14 cellular contexts compared by ENCODE assay signal in genomic region chr14:73763396-73763795, GRCh38. TPM values are rescaled to one million over a fixed set of nuclear protein-coding genes. Genes with fewer than 3 reads are reported as not detected.
A peak's percentile ranks its signal among the peaks of the same experiment; 100 is the strongest.
DNase-seq lines count a peak whose midpoint lies in the region; ATAC-seq, FAIRE-seq and TF ChIP-seq lines count a peak whose summit lies in the region.
"Had no signal": no experiment of that assay in that cellular context is flagged by ENCODE, and none has a peak within 500 bp of the region (broad histone marks: within the 10 kb centered on the region; RNA-seq: fewer than 3 reads in every experiment).

No MANE protein-coding gene starts in this region.

- TF ChIP-seq POLR2A in HepG2 (IDR thresholded peaks at IDR 0.05; ENCODE audit: insufficient read depth in 1 of 2, low read depth in 2 of 2, low read length in 2 of 2) (no peak), suprapubic skin (IDR thresholded peaks at IDR 0.05) (no peak)

- dilution Hi-C loops in mammary epithelial cell (cut with HindIII; ENCODE audit: low sequenced_read_pairs): no loop called here

- H3K4me1 ChIP-seq in mammary epithelial cell (ENCODE audit: insufficient read depth, low read length) (peaks cover 18% of the 10 kb centered on the region), HepG2 (ENCODE audit: insufficient read depth, low read length) (peaks cover 76% of the 10 kb centered on the region), suprapubic skin (peaks cover 82% of the 10 kb centered on the region)

- FAIRE-seq in HepG2 (lab: Jason Lieb, UNC): peak; percentile 94

- peak overlapping the region in 1 of 3 donors; percentile 30 for H3K4me3 Mint-ChIP-seq in T-cell

- no peaks in the 10 kb centered on the region for H3K27me3 Mint-ChIP-seq in T-cell

- POLR2A ChIA-PET in T-cell (lab: Charles Lee) (interaction anchor here in 1 of 2 donors (1.7 kb wide), 1 partner anchor 21 kb away, joined by 6 read pairs; no protein-coding TSS in a partner anchor), HepG2 (lab: Yijun Ruan, JAX) (interaction anchor here (4.3 kb wide), 1 partner anchor 23 kb away, joined by 29 read pairs; no protein-coding TSS in a partner anchor)

- BruUV-seq in mammary epithelial cell (replicated peaks; lab: Mats Ljungman, UMichigan): no TSS peak
- no TSS peak for BruUV-seq in HepG2 (replicated peaks; lab: Mats Ljungman, UMichigan)

- H3K36me3 Mint-ChIP-seq in T-cell: no peaks in the 10 kb centered on the region

- H2AFZ ChIP-seq in mammary epithelial cell (ENCODE audit: low read depth, low read length): no peak overlapping the region
- no peak overlapping the region for H2AFZ ChIP-seq in HepG2 (ENCODE audit: low read length)
- H2AFZ ChIP-seq: GM23248 had no signal

- TF ChIP-seq CTCF in mammary epithelial cell (conservative IDR thresholded peaks at IDR 0.05 in 1 of 2, IDR thresholded peaks at IDR 0.05 in 1 of 2; ENCODE audit: extremely low read depth in 1 of 2, insufficient read depth in 1 of 2, low read depth in 1 of 2, low read length in 2 of 2) (no peak), HepG2 (CRISPR knock-in tag; IDR thresholded peaks at IDR 0.05) (no peak), suprapubic skin (IDR thresholded peaks at IDR 0.05) (no peak)

- H3K9me3 ChIP-seq in mammary epithelial cell (replicated peaks; ENCODE audit: insufficient read depth, low read length): no peaks in the 10 kb centered on the region
- H3K9me3 ChIP-seq in HepG2 (ENCODE audit: low read length): no peaks in the 10 kb centered on the region
- no peaks in the 10 kb centered on the region for H3K9me3 ChIP-seq in suprapubic skin
- H3K9me3 ChIP-seq: SJSA1 had no signal

- CTCF ChIA-PET in mammary epithelial cell (lab: Charles Lee; ENCODE audit: low non-redundant PET) (no interaction called here), T-cell (lab: Charles Lee) (interaction anchor here in 1 of 2 donors (0.7 kb wide), 1 partner anchor 48 kb away, joined by 9 read pairs; no protein-coding TSS in a partner anchor), HepG2 (lab: Yijun Ruan, JAX; ENCODE audit: low intra/inter-chr PET ratio, low total read pairs) (no interaction called here)

- H3K9ac ChIP-seq in mammary epithelial cell (ENCODE audit: insufficient read depth, low read length) (no peak overlapping the region), HepG2 (ENCODE audit: insufficient read depth, low read depth, low read length) (0 out of 2 replicates have a peak overlapping the region, but pooled peaks have one; percentile 49)
- H3K9ac ChIP-seq: GM23248 had no signal

- no peaks in the 10 kb centered on the region for H4K20me1 ChIP-seq in mammary epithelial cell (ENCODE audit: insufficient read depth, low read length)
- peaks cover 14% of the 10 kb centered on the region for H4K20me1 ChIP-seq in HepG2 (ENCODE audit: insufficient read depth, low read length)

- H3K79me2 ChIP-seq in mammary epithelial cell (ENCODE audit: insufficient read depth, low read length) (peaks cover 84% of the 10 kb centered on the region), HepG2 (ENCODE audit: insufficient read depth, low read length) (peaks cover 83% of the 10 kb centered on the region)

- intact Hi-C loops in mammary epithelial cell (cut with micrococcal nuclease) (no loop called here), HepG2 (cut with micrococcal nuclease; ENCODE audit: unreplicated experiment) (no loop called here)

- no peaks in the 10 kb centered on the region for H3K9me3 Mint-ChIP-seq in T-cell

- no peak overlapping the region for H3K4me3 ChIP-seq in mammary epithelial cell (replicated peaks in 1 of 3; ENCODE audit: insufficient read depth in 1 of 3, low read depth in 2 of 3, low read length in 3 of 3)
- peak overlapping the region in 1 of 3 experiments; percentile 31; a peak in 1 of 6 replicates for H3K4me3 ChIP-seq in HepG2 (replicated peaks in 1 of 3; ENCODE audit: insufficient read depth in 1 of 3, low read depth in 2 of 3, low read length in 3 of 3)
- H3K4me3 ChIP-seq in suprapubic skin: no peak overlapping the region
- H3K4me3 ChIP-seq: GM23248, SJSA1 had no signal

- H3K27ac ChIP-seq in mammary epithelial cell (ENCODE audit: insufficient read depth, low read depth, low read length) (no peak overlapping the region), HepG2 (ENCODE audit: extremely low read length, insufficient read depth, low read length) (peak overlapping the region; percentile 66), suprapubic skin (peak overlapping the region; percentile 100)
- H3K27ac ChIP-seq: GM23248, SJSA1 had no signal

- DNase-seq in T47D (ENCODE audit: low read depth in 1 of 2, low spot score in 1 of 2) (peak; percentile 84 to 94), mammary epithelial cell (no peak), T-cell (no peak), HepG2 (ENCODE audit: low spot score) (peak; percentile 90), suprapubic skin (ENCODE audit: low spot score in 2 of 2) (no peak), DMS79 (lab: John Stamatoyannopoulos, UW) (no peak), NCI-H2107 (lab: John Stamatoyannopoulos, UW) (no peak)
- DNase-seq in activated CD4-positive, CD25-positive, alpha-beta regulatory T cell treated with anti-CD3 and anti-CD28 coated beads, Interleukin-2, amount 50 U/mL, for 72 hours: no peak
- DNase-seq: COR-L47; effector CD4-positive, alpha-beta T cell; GM23248; NCI-H1092 treated with DMSO at 0.1 percent for 48 hours; retina had no signal

- peaks cover 58 to 70% (median 65%) of the 10 kb centered on the region in 3 donors for H3K4me1 Mint-ChIP-seq in T-cell

- no peaks in the 10 kb centered on the region for H3K27me3 ChIP-seq in mammary epithelial cell (ENCODE audit: insufficient read depth, low read length)
- H3K27me3 ChIP-seq in HepG2 (ENCODE audit: control insufficient read depth in 1 of 2, insufficient read depth in 2 of 2, low read length in 2 of 2): no peaks in the 10 kb centered on the region
- H3K27me3 ChIP-seq in suprapubic skin: no peaks in the 10 kb centered on the region
- H3K27me3 ChIP-seq: SJSA1 had no signal

- ATAC-seq in T-cell (replicated peaks in 1 of 4): no peak
- peak; percentile 49 for ATAC-seq in HepG2

- no peak overlapping the region for H3K4me2 ChIP-seq in mammary epithelial cell (ENCODE audit: insufficient read depth, low read depth, low read length)
- peak overlapping the region; percentile 43 for H3K4me2 ChIP-seq in HepG2 (ENCODE audit: low read depth, low read length)

- TF ChIP-seq RAD21 in HepG2 (CRISPR knock-in tag; IDR thresholded peaks at IDR 0.05): no peak

- no peaks in the 10 kb centered on the region for H3K36me3 ChIP-seq in mammary epithelial cell (ENCODE audit: insufficient read depth, low read length)
- no peaks in the 10 kb centered on the region for H3K36me3 ChIP-seq in HepG2 (replicated peaks in 1 of 2; ENCODE audit: control insufficient read depth in 1 of 2, insufficient read depth in 2 of 2, low read length in 2 of 2)
- no peaks in the 10 kb centered on the region for H3K36me3 ChIP-seq in suprapubic skin

- TF ChIP-seq EP300 in HepG2 (IDR thresholded peaks at IDR 0.05; ENCODE audit: low read depth in 2 of 2, low read length in 2 of 2): peak in 1 of 2 experiments; percentile 45; a peak in 1 of 4 replicates
- no peak for TF ChIP-seq EP300 in HepG2 (CRISPR knock-in tag; IDR thresholded peaks at IDR 0.05; ENCODE audit: borderline replicate concordance)
- TF ChIP-seq EP300 in suprapubic skin (IDR thresholded peaks at IDR 0.05): no peak

- 58% methylated on average over 3 of the region's 3 CpGs for WGBS in mammary epithelial cell (ENCODE audit: low coverage, missing lambda C conversion rate)
- 18% methylated on average over 3 of the region's 3 CpGs for WGBS in HepG2 (ENCODE audit: low lambda C conversion rate)
- WGBS in suprapubic skin: 77% methylated on average over 3 of the region's 3 CpGs

- peak overlapping the region; percentile 96 to 97 for H3K27ac Mint-ChIP-seq in T-cell

- in situ Hi-C loops in T47D (cut with HindIII; ENCODE audit: low pct_unique_long_range_greater_than_20kb, low sequenced_read_pairs): no loop called here
- in situ Hi-C loops in mammary epithelial cell (cut with MboI; ENCODE audit: low sequenced_read_pairs in 2 of 2): no loop called here
- in situ Hi-C loops in HepG2 (cut with HindIII; ENCODE audit: extremely low pct_ligation_motif_present, low pct_unique_long_range_greater_than_20kb): no loop called here

TF ChIP-seq in HepG2, 621 proteins besides CTCF, POLR2A, EP300 and RAD21 (continues in another document):
- TF ChIP-seq TOE1 (CRISPR knock-in tag; IDR thresholded peaks at IDR 0.05) (no peak), ARNT (IDR thresholded peaks at IDR 0.05) (no peak), NKX3-1 (CRISPR knock-in tag; IDR thresholded peaks at IDR 0.05) (no peak)

RNA-seq across cellular contexts. Expression of gene PNMA1, which starts 49.2 kb away (rescaled TPM):
- 10 to 100 TPM; 15.7 to 30.5 TPM for total RNA-seq in mammary epithelial cell
- polyA plus RNA-seq in mammary epithelial cell: 17.0 TPM
- 33.6 TPM for polyA minus RNA-seq in mammary epithelial cell
- total RNA-seq in T-cell: 10 to 100 TPM; 36.2 to 57.9 (median 53.4) TPM
- 8.3 and 10.7 TPM in 2 replicates for total RNA-seq in HepG2 (2016; rRNA removed; fragmentation: Illumina TruSeq; extraction: Trizol)
- total RNA-seq in HepG2 (2016; cell fraction: cytosol; rRNA removed; fragmentation: Illumina TruSeq; extraction: Trizol; ENCODE audit: low read depth): 1.8 and 1.9 TPM in 2 replicates
- 8.5 and 12.1 TPM in 2 replicates for total RNA-seq in HepG2 (2016; cell fraction: insoluble cytoplasmic fraction; rRNA removed; fragmentation: Illumina TruSeq; extraction: Trizol)
- total RNA-seq in HepG2 (2016; cell fraction: membrane; rRNA removed; fragmentation: Illumina TruSeq; extraction: Trizol): 7.8 and 8.3 TPM in 2 replicates
- total RNA-seq in HepG2 (2016; cell fraction: nucleus; rRNA removed; fragmentation: Illumina TruSeq; extraction: Trizol): 8.6 and 9.7 TPM in 2 replicates
- polyA plus RNA-seq in HepG2 (2011; rRNA removed): 6.6 and 7.0 TPM in 2 replicates
- 5.3 and 6.7 TPM in 2 replicates for polyA plus RNA-seq in HepG2 (2011; cell fraction: cytosol; rRNA removed)
- polyA plus RNA-seq in HepG2 (2011; cell fraction: nucleus; rRNA removed): 6.4 and 7.7 TPM in 2 replicates
- 14.1 and 14.8 TPM in 2 replicates for polyA plus RNA-seq in HepG2 (2012)
- polyA plus RNA-seq in HepG2 (2016; cell fraction: cytosol; fragmentation: Illumina TruSeq; extraction: Trizol; ENCODE audit: low read depth): 2.5 and 2.9 TPM in 2 replicates
- 18.3 and 20.9 TPM in 2 replicates for polyA plus RNA-seq in HepG2 (2016; cell fraction: insoluble cytoplasmic fraction; fragmentation: Illumina TruSeq; extraction: Trizol; ENCODE audit: low read depth)
- polyA plus RNA-seq in HepG2 (2016; cell fraction: membrane; fragmentation: Illumina TruSeq; extraction: Trizol; ENCODE audit: low read depth): 7.0 and 8.6 TPM in 2 replicates
- 17.9 and 18.6 TPM in 2 replicates for polyA plus RNA-seq in HepG2 (2016; cell fraction: nucleus; fragmentation: Illumina TruSeq; extraction: Trizol; ENCODE audit: insufficient read depth, low read depth)
- 5.1 and 5.4 TPM in 2 replicates for polyA minus RNA-seq in HepG2 (2011; rRNA and poly(A)+ RNA removed; ENCODE audit: low replicate concordance)
- polyA minus RNA-seq in HepG2 (2011; cell fraction: cytosol; rRNA and poly(A)+ RNA removed): 5.6 and 6.3 TPM in 2 replicates
- 4.8 and 7.0 TPM in 2 replicates for polyA minus RNA-seq in HepG2 (2011; cell fraction: nucleus; rRNA and poly(A)+ RNA removed)
- 1 to 10 TPM; 5.2 to 9.8 (median 6.4) TPM for total RNA-seq in suprapubic skin

Comparison
In these comparisons a context has a peak if more than half of its experiments do, and no peak if none do; other contexts are left out.
1. DNase-seq: peak in T47D (2 of 2) and HepG2 (single experiment); none in mammary epithelial cell (single experiment), T-cell (0 of 34), suprapubic skin (0 of 2), DMS79 (single experiment), activated CD4-positive, CD25-positive, alpha-beta regulatory T cell treated with anti-CD3 and anti-CD28 coated beads, Interleukin-2, amount 50 U/mL, for 72 hours (single experiment) and NCI-H2107 (single experiment).